Comparison of ENCODE assay signal across 13 cellular contexts in genomic region chr13:65292488-65292901, GRCh38.
DNase-seq lines count a peak whose midpoint lies in the region; ATAC-seq and TF ChIP-seq lines count a peak whose summit lies in the region.
"Had no signal": no experiment of that assay in that cellular context is flagged by ENCODE, and none has a peak within 500 bp of the region (broad histone marks: within the 10 kb centered on the region; RNA-seq: fewer than 3 reads in every experiment).

No MANE protein-coding gene starts in this region.

- H3K9me3 ChIP-seq in effector memory CD4-positive, alpha-beta T cell (ENCODE audit: control insufficient read depth, low read length), result no peaks in the 10 kb centered on the region
- H3K9me3 ChIP-seq: Peyer's patch had no signal

- H3K27ac ChIP-seq in foreskin keratinocyte, result no peak overlapping the region
- no peak overlapping the region for H3K27ac ChIP-seq in effector memory CD4-positive, alpha-beta T cell (ENCODE audit: insufficient read depth, low read length, poor library complexity, severe bottlenecking)
- H3K27ac ChIP-seq: Peyer's patch, skin epidermis had no signal

- DNase-seq in NCI-H82 (lab: John Stamatoyannopoulos, UW) (peak; percentile 23), NCI-H82 treated with DMSO at 0.1 percent for 48 hours (lab: John Stamatoyannopoulos, UW; ENCODE audit: unreplicated experiment) (no peak), foreskin keratinocyte (peak; percentile 12 to 62), superior temporal gyrus (ENCODE audit: extremely low spot score) (peak; percentile 68)
- no peak for DNase-seq in activated naive CD4-positive, alpha-beta T cell treated with Interleukin-2 at 50 U/mL for 16 hours
- DNase-seq in effector memory CD4-positive, alpha-beta T cell, result no peak
- DNase-seq: activated naive CD4-positive, alpha-beta T cell treated with anti-CD3 and anti-CD28 coated beads, Interleukin-2, amount 10 ng/mL, durations not matched to agents 7 days and 5 days; MV-4-11; Peyer's patch had no signal

- no peaks in the 10 kb centered on the region for H3K27me3 ChIP-seq in foreskin keratinocyte
- H3K27me3 ChIP-seq in effector memory CD4-positive, alpha-beta T cell (replicated peaks; ENCODE audit: control insufficient read depth, insufficient read depth, low read length, poor library complexity, severe bottlenecking), result no peaks in the 10 kb centered on the region
- H3K27me3 ChIP-seq: Peyer's patch had no signal

- TF ChIP-seq CTCF in foreskin keratinocyte (conservative IDR thresholded peaks at IDR 0.05), result no peak

- H3K36me3 ChIP-seq in effector memory CD4-positive, alpha-beta T cell (ENCODE audit: control insufficient read depth, insufficient read depth, low read length), result no peaks in the 10 kb centered on the region
- H3K36me3 ChIP-seq: Peyer's patch had no signal

- no peak overlapping the region for H3K4me3 ChIP-seq in effector memory CD4-positive, alpha-beta T cell (ENCODE audit: insufficient read depth, low read depth, low read length, poor library complexity, severe bottlenecking)
- H3K4me3 ChIP-seq: Peyer's patch, skin epidermis had no signal

- no peaks in the 10 kb centered on the region for H3K4me1 ChIP-seq in foreskin keratinocyte
- no peaks in the 10 kb centered on the region for H3K4me1 ChIP-seq in effector memory CD4-positive, alpha-beta T cell (ENCODE audit: control insufficient read depth, insufficient read depth, low read length, poor library complexity, severe bottlenecking)
- H3K4me1 ChIP-seq: Peyer's patch had no signal

- ATAC-seq in SK-N-SH treated with all-trans-retinoic acid at 6 μM for 48 hours, result peak; percentile 100
- ATAC-seq in foreskin keratinocyte, result no peak
- no peak for ATAC-seq in HG03354 (IDR thresholded peaks at IDR 0.05; ENCODE audit: poor library complexity, severe bottlenecking, unreplicated experiment)
- ATAC-seq: esophagus mucosa had no signal

TF ChIP-seq in SK-N-SH treated with all-trans-retinoic acid at 6 μM for 48 hours, 23 proteins besides CTCF, POLR2A, EP300 and RAD21:
- TF ChIP-seq CSDC2 (CRISPR knock-in tag; IDR thresholded peaks at IDR 0.05) (no peak), ISL1 (CRISPR knock-in tag; IDR thresholded peaks at IDR 0.05) (0 out of 2 replicates have a peak, but pooled peaks have one; percentile 25), ESRRG (CRISPR knock-in tag; IDR thresholded peaks at IDR 0.05) (no peak), ZC3H10 (CRISPR knock-in tag; IDR thresholded peaks at IDR 0.05) (no peak), TOX (CRISPR knock-in tag; IDR thresholded peaks at IDR 0.05; ENCODE audit: borderline replicate concordance) (no peak), POU6F1 (CRISPR knock-in tag; IDR thresholded peaks at IDR 0.05; ENCODE audit: borderline replicate concordance, low read depth) (no peak), TSHZ2 (CRISPR knock-in tag; IDR thresholded peaks at IDR 0.05) (peak; percentile 45; the same call in 1 of the 2 replicates), TCF4 (CRISPR knock-in tag; IDR thresholded peaks at IDR 0.05; ENCODE audit: borderline replicate concordance) (peak; percentile 33; the same call in 1 of the 2 replicates)

Comparison
In these comparisons a context has a peak if more than half of its experiments do, and no peak if none do; other contexts are left out.
1. DNase-seq: peak in NCI-H82 (single experiment), foreskin keratinocyte (2 of 2) and superior temporal gyrus (single experiment); none in NCI-H82 treated with DMSO at 0.1 percent for 48 hours (single experiment), activated naive CD4-positive, alpha-beta T cell treated with Interleukin-2 at 50 U/mL for 16 hours (single experiment) and effector memory CD4-positive, alpha-beta T cell (0 of 3).